Comparison of ENCODE assay signal across 26 cellular contexts in the genomic region with DNA sequence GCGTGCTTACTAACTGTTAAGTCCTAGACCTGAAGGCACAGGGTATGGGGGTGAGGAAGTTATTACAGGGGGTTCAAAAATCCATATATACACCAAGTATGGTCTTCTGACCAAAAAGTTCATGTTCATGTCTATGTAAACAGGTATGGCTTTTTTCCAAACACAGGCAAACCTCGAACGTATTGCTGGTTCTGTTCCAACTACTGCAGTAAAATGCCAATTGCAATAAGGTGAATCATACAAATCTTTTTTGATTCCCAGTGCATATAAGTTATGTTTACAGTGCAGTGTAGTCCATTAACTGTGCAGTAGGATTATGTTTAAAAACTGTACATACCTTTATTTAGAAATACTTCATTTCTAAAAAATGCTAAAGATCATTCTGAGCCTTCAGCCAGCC.
"Had no signal": no experiment of that assay in that cellular context is flagged by ENCODE, and none has a peak within 500 bp of the region (broad histone marks: within the 10 kb centered on the region; RNA-seq: fewer than 3 reads in every experiment).

No MANE protein-coding gene starts in this region.

- H3K4me1 Mint-ChIP-seq: naive thymus-derived CD4-positive, alpha-beta T cell had no signal

- H3K27ac ChIP-seq: coronary artery, dorsolateral prefrontal cortex, epithelial cell of prostate, esophagus squamous epithelium, gastrocnemius medialis, heart right ventricle, left lung, lower lobe of right lung had no signal

- FAIRE-seq: colon, endothelial cell of umbilical vein, islet of Langerhans, keratinocyte had no signal

- H3K27me3 Mint-ChIP-seq: naive thymus-derived CD4-positive, alpha-beta T cell had no signal

- H3K4me3 Mint-ChIP-seq: mesothelial cell of epicardium; naive thymus-derived CD4-positive, alpha-beta T cell had no signal

- H3K36me3 ChIP-seq: esophagus squamous epithelium, gastrocnemius medialis, heart right ventricle, left lung, lower lobe of right lung had no signal

- H3K27me3 ChIP-seq: dorsolateral prefrontal cortex, esophagus squamous epithelium, gastrocnemius medialis, heart right ventricle, left lung had no signal

- H3K27ac Mint-ChIP-seq: mesothelial cell of epicardium; naive thymus-derived CD4-positive, alpha-beta T cell had no signal

- H3K4me1 ChIP-seq: gastrocnemius medialis, left lung, lower lobe of right lung had no signal

- H3K9me3 ChIP-seq: esophagus squamous epithelium, gastrocnemius medialis, heart right ventricle, lower lobe of right lung had no signal

- H3K36me3 Mint-ChIP-seq: mesothelial cell of epicardium; naive thymus-derived CD4-positive, alpha-beta T cell had no signal

- H3K4me3 ChIP-seq: coronary artery, dorsolateral prefrontal cortex, esophagus squamous epithelium, gastrocnemius medialis, heart right ventricle, left lung, lower lobe of right lung had no signal

- DNase-seq: dermis blood vessel endothelial cell; dorsolateral prefrontal cortex; effector CD4-positive, alpha-beta T cell; effector memory CD4-positive, alpha-beta T cell; erythroblast; esophagus squamous epithelium; foreskin fibroblast; foreskin melanocyte; gastrocnemius medialis; glutamatergic neuron; head of caudate nucleus; heart right ventricle; hippocampal formation; left cardiac atrium; left lung; left ventricle myocardium superior; lower lobe of right lung; mesenchymal stem cell; naive thymus-derived CD4-positive, alpha-beta T cell had no signal
